ENCODE assay signal across 1 cellular context in genomic region chr6:71406871-71407860, GRCh38.
TF ChIP-seq lines count a peak whose summit lies in the region.

No MANE protein-coding gene starts in this region.

TF ChIP-seq in HEK293, 187 proteins besides CTCF, POLR2A, EP300 and RAD21 (continued from another document):
- TF ChIP-seq WT1 (tag by site-specific recombination; IDR thresholded peaks at IDR 0.05): peak; percentile 99
- no peak for TF ChIP-seq ZNF19 (tag by site-specific recombination; IDR thresholded peaks at IDR 0.05; ENCODE audit: low read depth)
- no peak for TF ChIP-seq ZNF558 (tag by site-specific recombination; IDR thresholded peaks at IDR 0.05)
- TF ChIP-seq ZNF792 (tag by site-specific recombination; IDR thresholded peaks at IDR 0.05): no peak
- peak; percentile 17; the same call in 1 of the 2 replicates for TF ChIP-seq ZNF398 (tag by site-specific recombination; IDR thresholded peaks at IDR 0.05)
- peak; percentile 55 for TF ChIP-seq ZNF18 (tag by site-specific recombination; IDR thresholded peaks at IDR 0.05)
- no peak for TF ChIP-seq RBAK (tag by site-specific recombination; IDR thresholded peaks at IDR 0.05)
- peak; percentile 84 for TF ChIP-seq IKZF3 (tag by site-specific recombination; IDR thresholded peaks at IDR 0.05)
- TF ChIP-seq ZNF132 (tag by site-specific recombination; IDR thresholded peaks at IDR 0.05; ENCODE audit: borderline replicate concordance): no peak
- TF ChIP-seq ZNF521 (tag by site-specific recombination; IDR thresholded peaks at IDR 0.05): no peak
- TF ChIP-seq ZNF660 (tag by site-specific recombination; IDR thresholded peaks at IDR 0.05): no peak
- no peak for TF ChIP-seq TRIM28 (IDR thresholded peaks at IDR 0.05; ENCODE audit: borderline replicate concordance, low read length)
- TF ChIP-seq GLIS1 (tag by site-specific recombination; IDR thresholded peaks at IDR 0.05): peak; percentile 43; the same call in 1 of the 2 replicates
- 0 out of 2 replicates have a peak, but pooled peaks have one; percentile 17 for TF ChIP-seq HIC1 (tag by site-specific recombination; IDR thresholded peaks at IDR 0.05)
